In the genomic region with DNA sequence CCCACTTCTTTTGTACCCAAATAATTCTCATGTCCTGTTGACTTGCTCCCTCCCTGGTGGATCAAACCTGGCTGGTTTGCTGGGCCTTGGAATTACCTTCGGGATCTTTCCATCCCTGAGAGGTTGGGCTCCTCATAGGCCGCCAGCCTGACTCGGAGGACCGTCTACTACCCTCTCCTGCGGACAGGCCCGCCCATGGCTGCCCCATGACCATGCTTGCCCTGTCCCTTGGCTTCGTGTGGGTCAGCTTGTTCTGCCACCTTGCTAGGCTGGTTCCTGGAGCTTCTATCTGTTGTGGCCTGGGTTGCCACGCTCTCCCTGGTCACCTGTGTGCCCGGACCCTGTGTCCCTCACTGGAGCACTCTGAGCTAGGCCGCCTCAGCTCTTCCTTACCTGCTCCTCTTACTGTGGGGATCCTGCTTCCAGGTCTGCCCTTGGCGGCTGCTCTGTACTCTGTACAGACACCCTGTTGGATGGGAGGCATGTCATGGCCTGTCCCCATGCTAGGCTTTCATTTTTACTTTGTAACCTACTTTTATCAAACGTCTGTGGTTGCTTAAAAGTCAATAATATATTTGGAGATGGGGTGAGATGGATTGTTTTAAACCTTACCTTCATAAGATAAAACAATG, we compare ENCODE assay signal across 1 cellular context.
TF ChIP-seq lines count a peak whose summit lies in the region.

No MANE protein-coding gene starts in this region.

TF ChIP-seq in HCT116, 20 proteins besides CTCF, POLR2A, EP300 and RAD21 (continued from another document):
- TF ChIP-seq, protein P1, sequence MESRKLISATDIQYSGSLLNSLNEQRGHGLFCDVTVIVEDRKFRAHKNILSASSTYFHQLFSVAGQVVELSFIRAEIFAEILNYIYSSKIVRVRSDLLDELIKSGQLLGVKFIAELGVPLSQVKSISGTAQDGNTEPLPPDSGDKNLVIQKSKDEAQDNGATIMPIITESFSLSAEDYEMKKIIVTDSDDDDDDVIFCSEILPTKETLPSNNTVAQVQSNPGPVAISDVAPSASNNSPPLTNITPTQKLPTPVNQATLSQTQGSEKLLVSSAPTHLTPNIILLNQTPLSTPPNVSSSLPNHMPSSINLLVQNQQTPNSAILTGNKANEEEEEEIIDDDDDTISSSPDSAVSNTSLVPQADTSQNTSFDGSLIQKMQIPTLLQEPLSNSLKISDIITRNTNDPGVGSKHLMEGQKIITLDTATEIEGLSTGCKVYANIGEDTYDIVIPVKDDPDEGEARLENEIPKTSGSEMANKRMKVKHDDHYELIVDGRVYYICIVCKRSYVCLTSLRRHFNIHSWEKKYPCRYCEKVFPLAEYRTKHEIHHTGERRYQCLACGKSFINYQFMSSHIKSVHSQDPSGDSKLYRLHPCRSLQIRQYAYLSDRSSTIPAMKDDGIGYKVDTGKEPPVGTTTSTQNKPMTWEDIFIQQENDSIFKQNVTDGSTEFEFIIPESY (IDR thresholded peaks at IDR 0.05; ENCODE audit: extremely low read depth, insufficient replicate concordance, low read length) = no peak
- TF ChIP-seq CBX3 (IDR thresholded peaks at IDR 0.05; ENCODE audit: low read depth) (no peak), ZNF274 (IDR thresholded peaks at IDR 0.05; ENCODE audit: low read depth, low read length) (no peak), POLR2AphosphoS5 (IDR thresholded peaks at IDR 0.05; ENCODE audit: low read depth, low read length) (no peak), EGR1 (IDR thresholded peaks at IDR 0.05; ENCODE audit: low read depth) (no peak), TCF7L2 (IDR thresholded peaks at IDR 0.05; ENCODE audit: borderline replicate concordance, extremely low read depth, insufficient read depth, insufficient read length) (no peak), ZFX (IDR thresholded peaks at IDR 0.05) (no peak), ELF1 (IDR thresholded peaks at IDR 0.05; ENCODE audit: borderline replicate concordance, low read depth) (no peak), SRF (IDR thresholded peaks at IDR 0.05; ENCODE audit: low read depth) (no peak), EZH2phosphoT487 (IDR thresholded peaks at IDR 0.05; ENCODE audit: borderline replicate concordance) (no peak), EZH2 (IDR thresholded peaks at IDR 0.05) (no peak), FOSL1 (IDR thresholded peaks at IDR 0.05; ENCODE audit: low read depth) (no peak), JUND (IDR thresholded peaks at IDR 0.05) (no peak), YY1 (IDR thresholded peaks at IDR 0.05; ENCODE audit: extremely low read depth, insufficient replicate concordance, low read depth, low read length) (no peak), CEBPB (IDR thresholded peaks at IDR 0.05; ENCODE audit: low read depth) (no peak)
- TF ChIP-seq, protein P2, sequence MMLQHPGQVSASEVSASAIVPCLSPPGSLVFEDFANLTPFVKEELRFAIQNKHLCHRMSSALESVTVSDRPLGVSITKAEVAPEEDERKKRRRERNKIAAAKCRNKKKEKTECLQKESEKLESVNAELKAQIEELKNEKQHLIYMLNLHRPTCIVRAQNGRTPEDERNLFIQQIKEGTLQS (IDR thresholded peaks at IDR 0.05) = no peak
- TF ChIP-seq, protein P3, sequence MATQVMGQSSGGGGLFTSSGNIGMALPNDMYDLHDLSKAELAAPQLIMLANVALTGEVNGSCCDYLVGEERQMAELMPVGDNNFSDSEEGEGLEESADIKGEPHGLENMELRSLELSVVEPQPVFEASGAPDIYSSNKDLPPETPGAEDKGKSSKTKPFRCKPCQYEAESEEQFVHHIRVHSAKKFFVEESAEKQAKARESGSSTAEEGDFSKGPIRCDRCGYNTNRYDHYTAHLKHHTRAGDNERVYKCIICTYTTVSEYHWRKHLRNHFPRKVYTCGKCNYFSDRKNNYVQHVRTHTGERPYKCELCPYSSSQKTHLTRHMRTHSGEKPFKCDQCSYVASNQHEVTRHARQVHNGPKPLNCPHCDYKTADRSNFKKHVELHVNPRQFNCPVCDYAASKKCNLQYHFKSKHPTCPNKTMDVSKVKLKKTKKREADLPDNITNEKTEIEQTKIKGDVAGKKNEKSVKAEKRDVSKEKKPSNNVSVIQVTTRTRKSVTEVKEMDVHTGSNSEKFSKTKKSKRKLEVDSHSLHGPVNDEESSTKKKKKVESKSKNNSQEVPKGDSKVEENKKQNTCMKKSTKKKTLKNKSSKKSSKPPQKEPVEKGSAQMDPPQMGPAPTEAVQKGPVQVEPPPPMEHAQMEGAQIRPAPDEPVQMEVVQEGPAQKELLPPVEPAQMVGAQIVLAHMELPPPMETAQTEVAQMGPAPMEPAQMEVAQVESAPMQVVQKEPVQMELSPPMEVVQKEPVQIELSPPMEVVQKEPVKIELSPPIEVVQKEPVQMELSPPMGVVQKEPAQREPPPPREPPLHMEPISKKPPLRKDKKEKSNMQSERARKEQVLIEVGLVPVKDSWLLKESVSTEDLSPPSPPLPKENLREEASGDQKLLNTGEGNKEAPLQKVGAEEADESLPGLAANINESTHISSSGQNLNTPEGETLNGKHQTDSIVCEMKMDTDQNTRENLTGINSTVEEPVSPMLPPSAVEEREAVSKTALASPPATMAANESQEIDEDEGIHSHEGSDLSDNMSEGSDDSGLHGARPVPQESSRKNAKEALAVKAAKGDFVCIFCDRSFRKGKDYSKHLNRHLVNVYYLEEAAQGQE (IDR thresholded peaks at IDR 0.05; ENCODE audit: low read depth) = no peak
- TF ChIP-seq, protein P4, sequence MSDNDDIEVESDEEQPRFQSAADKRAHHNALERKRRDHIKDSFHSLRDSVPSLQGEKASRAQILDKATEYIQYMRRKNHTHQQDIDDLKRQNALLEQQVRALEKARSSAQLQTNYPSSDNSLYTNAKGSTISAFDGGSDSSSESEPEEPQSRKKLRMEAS (IDR thresholded peaks at IDR 0.05) = no peak
